7 cellular contexts compared by ENCODE assay signal in genomic region chr1:116569776-116570357, GRCh38. TPM values are rescaled to one million over a fixed set of nuclear protein-coding genes. Genes with fewer than 3 reads are reported as not detected.
A peak's percentile ranks its signal among the peaks of the same experiment; 100 is the strongest.
DNase-seq lines count a peak whose midpoint lies in the region; ATAC-seq and TF ChIP-seq lines count a peak whose summit lies in the region.

No MANE protein-coding gene starts in this region.

- DNase-seq in NCI-H345 (lab: John Stamatoyannopoulos, UW) (peak; percentile 64), Right ventricle myocardium superior (peak; percentile 69), NCI-H1694 treated with DMSO at 0.1 percent for 48 hours (lab: John Stamatoyannopoulos, UW) (no peak), GM10248 (ENCODE audit: extremely low spot score) (no peak)
- DNase-seq in activated T-helper 1 cell treated with anti-CD3 and anti-CD28 coated beads, Interleukin-2, amount 50 U/mL, for 16 hours (ENCODE audit: low read depth in 1 of 2, low spot score in 1 of 2) = peak; percentile 20 to 48

- CTCF ChIA-PET in GM10248 (lab: Yijun Ruan, JAX) = interaction anchor here (1.0 to 2.2 kb wide), 8 partner anchors 10 to 490 kb away, joined by 3 to 8 read pairs (median 4); partner anchors contain the start of gene TTF2

- peak overlapping the region; percentile 29 for H3K9ac ChIP-seq in rectal smooth muscle tissue (ENCODE audit: low read length)

- H3K36me3 ChIP-seq in rectal smooth muscle tissue (ENCODE audit: control insufficient read depth, insufficient read depth, low read length) = no peaks in the 10 kb centered on the region

- peak overlapping the region; percentile 95 for H3K27ac ChIP-seq in rectal smooth muscle tissue (ENCODE audit: low read depth, low read length)

- no peak for TF ChIP-seq CTCF in GM10248 (IDR thresholded peaks at IDR 0.05; ENCODE audit: control extremely low read depth, extremely low read depth, low read depth, missing control alignments)

- H3K4me3 ChIP-seq in rectal smooth muscle tissue (ENCODE audit: low read length) = peak overlapping the region; percentile 89

- H3K4me1 ChIP-seq in rectal smooth muscle tissue (ENCODE audit: control insufficient read depth, insufficient read depth, low read length) = peaks cover 9% of the 10 kb centered on the region

- H3K27me3 ChIP-seq in rectal smooth muscle tissue (ENCODE audit: control insufficient read depth, insufficient read depth, low read length) = no peaks in the 10 kb centered on the region

- intact Hi-C loops in Right ventricle myocardium superior (cut with DNase I) = loop anchor here (5.0 kb wide), 1 partner anchor 102 kb away; no protein-coding TSS in a partner anchor

- ATAC-seq in GM19351 (IDR thresholded peaks at IDR 0.05; ENCODE audit: unreplicated experiment) (peak; percentile 31), Right ventricle myocardium superior (ENCODE audit: poor library complexity) (peak; percentile 5)

- POLR2A ChIA-PET in GM10248 (lab: Yijun Ruan, JAX) = interaction anchor here (0.6 to 2.8 kb wide), 4 partner anchors 12 to 193 kb away, joined by 3 to 18 read pairs (median 3); no protein-coding TSS in a partner anchor

RNA-seq across cellular contexts. Expression of gene CD58, which starts 1.0 kb away (rescaled TPM):
- 31.3 TPM for total RNA-seq in Right ventricle myocardium superior

Comparison
In these comparisons a context has a peak if more than half of its experiments do, and no peak if none do; other contexts are left out.
1. DNase-seq: peak in NCI-H345 (single experiment), activated T-helper 1 cell treated with anti-CD3 and anti-CD28 coated beads, Interleukin-2, amount 50 U/mL, for 16 hours (2 of 2) and Right ventricle myocardium superior (single experiment); none in NCI-H1694 treated with DMSO at 0.1 percent for 48 hours (single experiment) and GM10248 (single experiment).